ENCODE assay signal across 19 cellular contexts in the genomic region with DNA sequence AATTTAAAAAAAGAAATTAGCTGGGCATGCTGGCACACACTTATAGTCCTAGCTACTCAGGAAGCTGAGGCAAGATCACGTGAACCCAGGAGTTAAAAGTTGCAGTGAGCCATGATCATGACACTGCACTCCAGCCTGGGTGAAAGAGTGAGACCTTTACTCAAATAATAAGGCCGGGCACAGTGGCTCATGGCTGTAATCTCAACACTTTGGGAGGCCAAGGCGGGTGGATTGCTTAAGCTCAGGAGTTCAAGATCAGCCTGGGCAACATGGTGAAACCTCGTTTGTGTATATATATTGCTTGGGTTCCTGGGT. TPM values are rescaled to one million over a fixed set of nuclear protein-coding genes. Genes with fewer than 3 reads are reported as not detected.
DNase-seq lines count a peak whose midpoint lies in the region; ATAC-seq, FAIRE-seq and TF ChIP-seq lines count a peak whose summit lies in the region.
"Had no signal": no experiment of that assay in that cellular context is flagged by ENCODE, and none has a peak within 500 bp of the region (broad histone marks: within the 10 kb centered on the region; RNA-seq: fewer than 3 reads in every experiment).

No MANE protein-coding gene starts in this region.

- TF ChIP-seq EP300 in A549 (IDR thresholded peaks at IDR 0.05): no peak

- DNase-seq in A549 (ENCODE audit: low read depth in 1 of 2, low spot score in 1 of 2) (no peak), CD14-positive monocyte (ENCODE audit: low spot score) (peak; percentile 63), activated B cell treated with CpG ODN at 0.5 μM for 24 hours (no peak), NCI-H2029 treated with DMSO at 0.1 percent for 48 hours (lab: John Stamatoyannopoulos, UW) (no peak)
- DNase-seq in stimulated activated CD4-positive, alpha-beta T cell treated with anti-CD3 and anti-CD28 coated beads, Interleukin-4, amount 100 ng/mL, for 24 hours: no peak
- DNase-seq in stimulated activated naive CD4-positive, alpha-beta T cell (lab: John Stamatoyannopoulos, UW): no peak
- DNase-seq: CD4-positive, alpha-beta T cell; GM23248; HCEC 1CT; NCI-H1105 treated with DMSO at 0.1 percent for 48 hours; NCI-H1694 treated with DMSO at 0.1 percent for 48 hours; NCI-H226; NCI-H69 had no signal

- H3K4me3 ChIP-seq in A549: no peak overlapping the region

- ATAC-seq in A549: no peak
- no peak for ATAC-seq in activated B cell treated with CpG ODN at 0.5 μM for 24 hours (ENCODE audit: low read depth)
- ATAC-seq in GM21390 (IDR thresholded peaks at IDR 0.05; ENCODE audit: unreplicated experiment): no peak

- TF ChIP-seq POLR2A in A549 (IDR thresholded peaks at IDR 0.05; ENCODE audit: low read length): no peak

- TF ChIP-seq RAD21 in A549 (conservative IDR thresholded peaks at IDR 0.05 in 1 of 2, IDR thresholded peaks at IDR 0.05 in 1 of 2): no peak

- peak overlapping the region; percentile 44; the same call in 1 of the 3 replicates for H3K4me2 ChIP-seq in A549

- POLR2A ChIA-PET in A549 (lab: Yijun Ruan, JAX): interaction anchor here (0.7 kb wide), 1 partner anchor 36 kb away, joined by 5 read pairs; the partner anchor contains the start of gene ATP6V0D1
- POLR2A ChIA-PET in activated B cell treated with CpG ODN at 0.5 μM for 24 hours (lab: Charles Lee): interaction anchor here (0.6 to 7.4 kb wide), 17 partner anchors 11 to 568 kb away, joined by 3 to 98 read pairs (median 6); partner anchors contain the start of genes ACD, ATP6V0D1, CARMIL2 and CTCF

- H3K36me3 Mint-ChIP-seq in CD14-positive monocyte (peaks cover 0 to 3% of the 10 kb centered on the region in 2 donors), activated B cell treated with CpG ODN at 0.5 μM for 24 hours (ENCODE audit: low read depth) (no peaks in the 10 kb centered on the region), nephron (ENCODE audit: low read depth) (no peaks in the 10 kb centered on the region)

- H3K9me3 ChIP-seq in A549: no peaks in the 10 kb centered on the region

- WGBS in A549 (ENCODE audit: missing lambda C conversion rate): 76% methylated on average over 4 of the region's 4 CpGs

- H3K4me3 Mint-ChIP-seq in CD14-positive monocyte (peak overlapping the region in 1 of 2 donors; percentile 40), activated B cell treated with CpG ODN at 0.5 μM for 24 hours (peak overlapping the region; percentile 65), nephron (no peak overlapping the region)
- H3K4me3 Mint-ChIP-seq: CD4-positive, alpha-beta T cell had no signal

- intact Hi-C loops in CD14-positive monocyte (cut with micrococcal nuclease): loop anchor here in 1 of 2 donors (5.0 kb wide), 1 partner anchor 35 kb away; the partner anchor contains the start of genes AGRP and ATP6V0D1
- intact Hi-C loops in activated B cell treated with CpG ODN at 0.5 μM for 24 hours (cut with micrococcal nuclease): no loop called here

- peaks cover 52% of the 10 kb centered on the region for H3K4me1 Mint-ChIP-seq in CD14-positive monocyte
- H3K4me1 Mint-ChIP-seq in activated B cell treated with CpG ODN at 0.5 μM for 24 hours: peaks cover 89% of the 10 kb centered on the region
- H3K4me1 Mint-ChIP-seq in nephron: peaks cover 12% of the 10 kb centered on the region

- peaks cover 0 to 3% (median 0%) of the 10 kb centered on the region in 7 donors for H3K9me3 Mint-ChIP-seq in CD14-positive monocyte
- H3K9me3 Mint-ChIP-seq in activated B cell treated with CpG ODN at 0.5 μM for 24 hours: no peaks in the 10 kb centered on the region
- H3K9me3 Mint-ChIP-seq in nephron: no peaks in the 10 kb centered on the region
- H3K9me3 Mint-ChIP-seq: CD4-positive, alpha-beta T cell had no signal

- peak overlapping the region in 6 of 7 donors; percentile 3 to 84 (median 76) for H3K27ac Mint-ChIP-seq in CD14-positive monocyte
- peak overlapping the region; percentile 98 for H3K27ac Mint-ChIP-seq in activated B cell treated with CpG ODN at 0.5 μM for 24 hours
- H3K27ac Mint-ChIP-seq in nephron: peak overlapping the region in 2 of 3 experiments; percentile 74 to 96
- H3K27ac Mint-ChIP-seq: CD4-positive, alpha-beta T cell had no signal

- peaks cover 37% of the 10 kb centered on the region for H3K4me1 ChIP-seq in A549

- no peak for FAIRE-seq in A549 (lab: Jason Lieb, UNC)
- FAIRE-seq: HTR-8/SVneo had no signal

- peak overlapping the region in 1 of 2 experiments; percentile 80; a peak in 3 of 6 replicates for H3K27ac ChIP-seq in A549
- H3K27ac ChIP-seq: HL-60 had no signal

- CTCF ChIA-PET in A549 (lab: Yijun Ruan, JAX): interaction anchor here (0.8 to 11.1 kb wide), 11 partner anchors 8 to 155 kb away, joined by 3 to 278 read pairs (median 8); partner anchors contain the start of genes AGRP, ATP6V0D1 and CTCF
- CTCF ChIA-PET in activated B cell treated with CpG ODN at 0.5 μM for 24 hours (lab: Charles Lee): interaction anchor here (0.6 to 15.2 kb wide), 11 partner anchors 19 to 150 kb away, joined by 3 to 298 read pairs (median 4); partner anchors contain the start of genes ATP6V0D1, CARMIL2 and CTCF

- H3K27me3 Mint-ChIP-seq in CD14-positive monocyte (ENCODE audit: low read depth in 3 of 3): peaks cover 0 to 2% (median under 1%) of the 10 kb centered on the region in 3 donors
- H3K27me3 Mint-ChIP-seq in activated B cell treated with CpG ODN at 0.5 μM for 24 hours: no peaks in the 10 kb centered on the region
- H3K27me3 Mint-ChIP-seq in nephron (ENCODE audit: low read depth): no peaks in the 10 kb centered on the region
- H3K27me3 Mint-ChIP-seq: CD4-positive, alpha-beta T cell had no signal

- no peak for TF ChIP-seq CTCF in A549 (IDR thresholded peaks at IDR 0.05)
- no peak for TF ChIP-seq CTCF in CD14-positive monocyte (IDR thresholded peaks at IDR 0.05)
- TF ChIP-seq CTCF in activated B cell treated with CpG ODN at 0.5 μM for 24 hours (IDR thresholded peaks at IDR 0.05): no peak
- no peak for TF ChIP-seq CTCF in nephron (IDR thresholded peaks at IDR 0.05; ENCODE audit: unreplicated experiment in 3 of 3)

TF ChIP-seq in A549, 52 proteins besides CTCF, POLR2A, EP300 and RAD21 (continues in another document):
- TF ChIP-seq ZC3H11A (IDR thresholded peaks at IDR 0.05) (no peak), HDAC2 (IDR thresholded peaks at IDR 0.05) (no peak), CHD4 (IDR thresholded peaks at IDR 0.05; ENCODE audit: borderline replicate concordance) (no peak), MAX (IDR thresholded peaks at IDR 0.05) (no peak), FOSL2 (IDR thresholded peaks at IDR 0.05) (no peak), FOSL2 (CRISPR knock-in tag; IDR thresholded peaks at IDR 0.05) (no peak), NPAS2 (CRISPR knock-in tag; IDR thresholded peaks at IDR 0.05; ENCODE audit: borderline replicate concordance) (no peak), PHF8 (IDR thresholded peaks at IDR 0.05; ENCODE audit: borderline replicate concordance, low read depth) (no peak), HOXB5 (CRISPR knock-in tag; IDR thresholded peaks at IDR 0.05) (no peak), CBX8 (IDR thresholded peaks at IDR 0.05) (no peak), ESRRA (IDR thresholded peaks at IDR 0.05; ENCODE audit: borderline replicate concordance, low read length) (no peak)
- TF ChIP-seq, protein P1, sequence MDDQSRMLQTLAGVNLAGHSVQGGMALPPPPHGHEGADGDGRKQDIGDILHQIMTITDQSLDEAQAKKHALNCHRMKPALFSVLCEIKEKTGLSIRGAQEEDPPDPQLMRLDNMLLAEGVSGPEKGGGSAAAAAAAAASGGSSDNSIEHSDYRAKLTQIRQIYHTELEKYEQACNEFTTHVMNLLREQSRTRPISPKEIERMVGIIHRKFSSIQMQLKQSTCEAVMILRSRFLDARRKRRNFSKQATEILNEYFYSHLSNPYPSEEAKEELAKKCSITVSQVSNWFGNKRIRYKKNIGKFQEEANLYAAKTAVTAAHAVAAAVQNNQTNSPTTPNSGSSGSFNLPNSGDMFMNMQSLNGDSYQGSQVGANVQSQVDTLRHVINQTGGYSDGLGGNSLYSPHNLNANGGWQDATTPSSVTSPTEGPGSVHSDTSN (IDR thresholded peaks at IDR 0.05): no peak

RNA-seq across cellular contexts. Expression of gene RIPOR1, which starts 11.5 kb away (rescaled TPM):
- polyA plus RNA-seq in A549 (2011; rRNA removed) (5.6 and 7.2 TPM in 2 replicates), A549 (2017; fragmentation: RNase III; extraction: RNeasy Plus Mini Kit Qiagen cat#74134 plus additional on column Dnase treatment) (22.5 to 24.7 TPM (median 23.0 TPM) in 3 replicates), CD14-positive monocyte (10 to 100 TPM in 1 of 2 donors, 1 to 10 TPM in 1; 8.6 to 17.5 TPM)
- polyA plus RNA-seq in A549 (2012; cell fraction: cytosol; rRNA removed): 16.2 and 18.1 TPM in 2 replicates
- polyA plus RNA-seq in A549 (2012; cell fraction: nucleus; rRNA removed): 48.3 and 50.0 TPM in 2 replicates
- polyA minus RNA-seq in A549 (2011; rRNA and poly(A)+ RNA removed): 9.3 and 12.8 TPM in 2 replicates
- total RNA-seq in activated B cell treated with CpG ODN at 0.5 μM for 24 hours: 136 and 159 TPM in 2 replicates

RNA-seq across cellular contexts. Expression of gene AGRP, which starts 33.8 kb away (rescaled TPM):
- polyA plus RNA-seq in A549 (2011; rRNA removed) (not detected in 2 replicates), A549 (2017; fragmentation: RNase III; extraction: RNeasy Plus Mini Kit Qiagen cat#74134 plus additional on column Dnase treatment) (not detected in 3 replicates), CD14-positive monocyte (under 1 TPM; 0.32 to 0.54 TPM)
- not detected in 2 replicates for polyA plus RNA-seq in A549 (2012; cell fraction: cytosol; rRNA removed)
- polyA plus RNA-seq in A549 (2012; cell fraction: nucleus; rRNA removed): not detected in 2 replicates
- not detected in 2 replicates for polyA minus RNA-seq in A549 (2011; rRNA and poly(A)+ RNA removed)
- not detected in 2 replicates for total RNA-seq in activated B cell treated with CpG ODN at 0.5 μM for 24 hours
- total RNA-seq: A673; CD4-positive, alpha-beta T cell; GM23248; SK-MEL-5 had no signal
- polyA plus RNA-seq: GM23248 had no signal

RNA-seq across cellular contexts. Expression of gene ATP6V0D1, which starts 36.2 kb away (rescaled TPM):
- 45.6 and 45.7 TPM in 2 replicates for polyA plus RNA-seq in A549 (2011; rRNA removed)
- polyA plus RNA-seq in A549 (2012; cell fraction: cytosol; rRNA removed): 95.8 and 108 TPM in 2 replicates
- 119 and 120 TPM in 2 replicates for polyA plus RNA-seq in A549 (2012; cell fraction: nucleus; rRNA removed)
- polyA plus RNA-seq in A549 (2017; fragmentation: RNase III; extraction: RNeasy Plus Mini Kit Qiagen cat#74134 plus additional on column Dnase treatment): 96.5 to 103 TPM (median 101 TPM) in 3 replicates
- polyA minus RNA-seq in A549 (2011; rRNA and poly(A)+ RNA removed): 112 and 120 TPM in 2 replicates
- polyA plus RNA-seq in CD14-positive monocyte: 100 to 1,000 TPM; 631 to 687 TPM
- total RNA-seq in activated B cell treated with CpG ODN at 0.5 μM for 24 hours: 70.2 and 74.5 TPM in 2 replicates

RNA-seq across cellular contexts. Expression of gene CTCF, which starts 45.2 kb away (rescaled TPM):
- polyA plus RNA-seq in A549 (2011; rRNA removed) (51.5 and 58.4 TPM in 2 replicates), A549 (2017; fragmentation: RNase III; extraction: RNeasy Plus Mini Kit Qiagen cat#74134 plus additional on column Dnase treatment) (38.6 to 42.5 TPM (median 40.8 TPM) in 3 replicates), CD14-positive monocyte (10 to 100 TPM in 1 of 2 donors, 1 to 10 TPM in 1; 8.4 to 17.7 TPM)
- 25.3 and 26.9 TPM in 2 replicates for polyA plus RNA-seq in A549 (2012; cell fraction: cytosol; rRNA removed)
- 17.0 and 22.5 TPM in 2 replicates for polyA plus RNA-seq in A549 (2012; cell fraction: nucleus; rRNA removed)
- polyA minus RNA-seq in A549 (2011; rRNA and poly(A)+ RNA removed): 51.4 and 53.3 TPM in 2 replicates
- 53.1 and 59.6 TPM in 2 replicates for total RNA-seq in activated B cell treated with CpG ODN at 0.5 μM for 24 hours

Comparison
In these comparisons a context has a peak if more than half of its experiments do, and no peak if none do; other contexts are left out.
1. RNA of gene ATP6V0D1, which starts 36.2 kb away (polyA plus RNA-seq): 631 to 687 TPM in CD14-positive monocyte; 45.6 to 120 TPM in A549; every median in the first group is over 4 times any median in the second.
2. Peak in every context shown above with its lines, with median percentiles within 50 percentile points of each other: H3K27ac Mint-ChIP-seq.